8 cellular contexts compared by ENCODE assay signal in the genomic region with DNA sequence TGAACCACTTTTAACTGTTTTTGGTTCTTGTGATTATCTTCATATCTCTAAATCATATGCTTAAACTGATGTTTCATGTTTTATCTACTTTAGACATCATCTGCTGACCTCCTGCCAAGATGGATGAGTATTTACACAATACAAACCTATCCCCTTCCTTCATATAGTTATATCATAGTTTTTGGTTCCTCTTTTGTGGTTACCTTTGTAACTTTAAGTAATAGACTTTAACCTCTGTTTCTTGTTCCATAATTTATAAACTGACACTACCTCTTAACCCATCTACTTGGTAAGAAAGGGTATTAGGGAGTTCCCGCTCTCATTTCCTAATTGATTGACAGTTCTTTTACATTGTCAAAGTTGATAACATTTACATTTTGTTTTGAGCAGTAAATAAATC.
DNase-seq lines count a peak whose midpoint lies in the region; ATAC-seq, FAIRE-seq and TF ChIP-seq lines count a peak whose summit lies in the region.
"Had no signal": no experiment of that assay in that cellular context is flagged by ENCODE, and none has a peak within 500 bp of the region (broad histone marks: within the 10 kb centered on the region; RNA-seq: fewer than 3 reads in every experiment).

No MANE protein-coding gene starts in this region.

- H3K79me2 ChIP-seq in Loucy (ENCODE audit: insufficient read depth, low read length), result peaks cover 77% of the 10 kb centered on the region

- peaks cover 52% of the 10 kb centered on the region for H4K20me1 ChIP-seq in Loucy (ENCODE audit: insufficient read depth, low read length, poor library complexity, severe bottlenecking)

- peaks cover 28% of the 10 kb centered on the region for H3K4me1 Mint-ChIP-seq in stimulated activated memory B cell treated with anti-CD40 and anti-IgM and Interleukin-4, amounts not matched to agents 10 μg/mL and 1 μg/mL and 100 μg/mL, for 72 hours
- H3K4me1 Mint-ChIP-seq in T-helper 2 cell treated with Interferon-gamma antibody and Interleukin-4, amounts not matched to agents 5 μg/mL and 100 μg/mL, for 36 hours (ENCODE audit: low read depth), result peaks cover 11% of the 10 kb centered on the region
- H3K4me1 Mint-ChIP-seq: endodermal cell had no signal

- ATAC-seq in GM19328 (IDR thresholded peaks at IDR 0.05; ENCODE audit: unreplicated experiment), result peak; percentile 98
- peak; percentile 97 for ATAC-seq in HG02852 (IDR thresholded peaks at IDR 0.05; ENCODE audit: unreplicated experiment)
- peak; percentile 90 for ATAC-seq in stimulated activated memory B cell treated with anti-CD40 and anti-IgM and Interleukin-4, amounts not matched to agents 10 μg/mL and 1 μg/mL and 100 μg/mL, for 72 hours

- peaks cover 7% of the 10 kb centered on the region for H3K9me3 ChIP-seq in Loucy (ENCODE audit: insufficient read depth, low read depth, low read length)

- no peaks in the 10 kb centered on the region for H3K27me3 ChIP-seq in Loucy (ENCODE audit: insufficient read depth, low read length, poor library complexity, severe bottlenecking)

- no peaks in the 10 kb centered on the region for H3K27me3 Mint-ChIP-seq in stimulated activated memory B cell treated with anti-CD40 and anti-IgM and Interleukin-4, amounts not matched to agents 10 μg/mL and 1 μg/mL and 100 μg/mL, for 72 hours
- no peaks in the 10 kb centered on the region for H3K27me3 Mint-ChIP-seq in T-helper 2 cell treated with Interferon-gamma antibody and Interleukin-4, amounts not matched to agents 5 μg/mL and 100 μg/mL, for 36 hours (ENCODE audit: low read depth)

- no peak overlapping the region for H3K9ac ChIP-seq in Loucy (ENCODE audit: low read depth, low read length, poor library complexity, severe bottlenecking)

- peak overlapping the region; percentile 25 for H3K4me2 ChIP-seq in Loucy (ENCODE audit: low read depth, low read length, poor library complexity, severe bottlenecking)

- peaks cover 4% of the 10 kb centered on the region for H3K9me3 Mint-ChIP-seq in stimulated activated memory B cell treated with anti-CD40 and anti-IgM and Interleukin-4, amounts not matched to agents 10 μg/mL and 1 μg/mL and 100 μg/mL, for 72 hours
- peaks cover 15% of the 10 kb centered on the region for H3K9me3 Mint-ChIP-seq in T-helper 2 cell treated with Interferon-gamma antibody and Interleukin-4, amounts not matched to agents 5 μg/mL and 100 μg/mL, for 36 hours

- no peak overlapping the region for H3K27ac Mint-ChIP-seq in stimulated activated memory B cell treated with anti-CD40 and anti-IgM and Interleukin-4, amounts not matched to agents 10 μg/mL and 1 μg/mL and 100 μg/mL, for 72 hours
- no peak overlapping the region for H3K27ac Mint-ChIP-seq in T-helper 2 cell treated with Interferon-gamma antibody and Interleukin-4, amounts not matched to agents 5 μg/mL and 100 μg/mL, for 36 hours
- H3K27ac Mint-ChIP-seq: endodermal cell had no signal

- no peak overlapping the region for H3K27ac ChIP-seq in caudate nucleus (ENCODE audit: low read depth, low read length)

- no peak overlapping the region for H2AFZ ChIP-seq in Loucy (ENCODE audit: low read length)

- no peak overlapping the region for H3K4me3 Mint-ChIP-seq in stimulated activated memory B cell treated with anti-CD40 and anti-IgM and Interleukin-4, amounts not matched to agents 10 μg/mL and 1 μg/mL and 100 μg/mL, for 72 hours
- no peak overlapping the region for H3K4me3 Mint-ChIP-seq in T-helper 2 cell treated with Interferon-gamma antibody and Interleukin-4, amounts not matched to agents 5 μg/mL and 100 μg/mL, for 36 hours
- H3K4me3 Mint-ChIP-seq: endodermal cell had no signal

- H3K9me2 ChIP-seq in Loucy (replicated peaks; ENCODE audit: low read depth, low read length), result no peaks in the 10 kb centered on the region

- peaks cover 17% of the 10 kb centered on the region for H3K36me3 Mint-ChIP-seq in stimulated activated memory B cell treated with anti-CD40 and anti-IgM and Interleukin-4, amounts not matched to agents 10 μg/mL and 1 μg/mL and 100 μg/mL, for 72 hours
- H3K36me3 Mint-ChIP-seq in T-helper 2 cell treated with Interferon-gamma antibody and Interleukin-4, amounts not matched to agents 5 μg/mL and 100 μg/mL, for 36 hours (ENCODE audit: low read depth), result peaks cover 36% of the 10 kb centered on the region

- DNase-seq in caudate nucleus (lab: John Stamatoyannopoulos, UW) (no peak), urothelium cell line (ENCODE audit: low spot score) (no peak)
- DNase-seq in T-helper 2 cell treated with Interferon-gamma antibody and Interleukin-4, amounts not matched to agents 5 μg/mL and 100 μg/mL, for 36 hours (ENCODE audit: low spot score), result no peak
- DNase-seq: endodermal cell had no signal

- H3K4me3 ChIP-seq in Loucy (ENCODE audit: low read length, poor library complexity, severe bottlenecking), result no peak overlapping the region

- H3F3A ChIP-seq in Loucy (ENCODE audit: low read depth), result no peaks in the 10 kb centered on the region

- no peak for FAIRE-seq in urothelium cell line (lab: Jason Lieb, UNC)

- H3K36me3 ChIP-seq in Loucy (ENCODE audit: insufficient read depth, low read length), result peaks cover 20% of the 10 kb centered on the region

- TF ChIP-seq CTCF in Loucy (conservative IDR thresholded peaks at IDR 0.05; ENCODE audit: low read length), result no peak

- peaks cover 16% of the 10 kb centered on the region for H3K4me1 ChIP-seq in Loucy (ENCODE audit: insufficient read depth, low read length, poor library complexity, severe bottlenecking)
